12 cellular contexts compared by ENCODE assay signal in genomic region chr12:105748806-105749600, GRCh38.
DNase-seq lines count a peak whose midpoint lies in the region; ATAC-seq, FAIRE-seq and TF ChIP-seq lines count a peak whose summit lies in the region.
"Had no signal": no experiment of that assay in that cellular context is flagged by ENCODE, and none has a peak within 500 bp of the region (broad histone marks: within the 10 kb centered on the region; RNA-seq: fewer than 3 reads in every experiment).

No MANE protein-coding gene starts in this region.

- no peak overlapping the region for H2BK5ac ChIP-seq in mesenchymal stem cell (ENCODE audit: low read depth, low read length, poor library complexity, severe bottlenecking)

- no peaks in the 10 kb centered on the region for H3K36me3 ChIP-seq in mesenchymal stem cell (ENCODE audit: control insufficient read depth in 1 of 2, insufficient read depth in 2 of 2, low read depth in 1 of 2, low read length in 2 of 2)
- H3K36me3 ChIP-seq: WERI-Rb-1 had no signal

- CTCF ChIA-PET in MCF 10A (lab: Yijun Ruan, JAX): interaction anchor here (0.6 kb wide), 1 partner anchor 139 kb away, joined by 3 read pairs; no protein-coding TSS in a partner anchor

- no peaks in the 10 kb centered on the region for H3K27me3 Mint-ChIP-seq in MCF 10A (ENCODE audit: insufficient read depth, unreplicated experiment)
- H3K27me3 Mint-ChIP-seq: B cell had no signal

- no peak overlapping the region for H3K14ac ChIP-seq in mesenchymal stem cell (ENCODE audit: low read length in 2 of 2)

- no peaks in the 10 kb centered on the region for H3K36me3 Mint-ChIP-seq in MCF 10A (ENCODE audit: insufficient read depth, unreplicated experiment)

- no peak overlapping the region for H2BK12ac ChIP-seq in mesenchymal stem cell (ENCODE audit: low read length in 2 of 2)

- peaks cover 3 to 53% of the 10 kb centered on the region in 2 experiments for H3K27me3 ChIP-seq in mesenchymal stem cell (ENCODE audit: control insufficient read depth in 1 of 2, insufficient read depth in 1 of 2, low read length in 2 of 2)

- H4K8ac ChIP-seq in mesenchymal stem cell (ENCODE audit: low read length): no peak overlapping the region

- WGBS in mesenchymal stem cell: 89% methylated on average over 6 of the region's 9 CpGs

- peak; percentile 64 for ATAC-seq in left ventricle myocardium superior

- H2AFZ ChIP-seq in mesenchymal stem cell (ENCODE audit: low read depth, low read length): no peak overlapping the region

- H3K79me1 ChIP-seq in mesenchymal stem cell (replicated peaks; ENCODE audit: low read length, poor library complexity, severe bottlenecking): no peaks in the 10 kb centered on the region

- POLR2A ChIA-PET in MCF 10A (lab: Yijun Ruan, JAX): no interaction called here

- no peak overlapping the region for H3K4me3 ChIP-seq in mesenchymal stem cell (ENCODE audit: insufficient read depth in 1 of 2, low read depth in 1 of 2, low read length in 2 of 2)

- H3K9ac ChIP-seq in mesenchymal stem cell (ENCODE audit: low read length): no peak overlapping the region

- peak overlapping the region; percentile 32 for H3K27ac Mint-ChIP-seq in MCF 10A (ENCODE audit: low read depth, unreplicated experiment)
- H3K27ac Mint-ChIP-seq: B cell, H9 had no signal

- BruUV-seq in MCF 10A (replicated peaks; lab: Mats Ljungman, UMichigan): no TSS peak

- H2BK15ac ChIP-seq in mesenchymal stem cell (ENCODE audit: low read depth, poor library complexity, severe bottlenecking): no peak overlapping the region

- DNase-seq in AG20443 (ENCODE audit: low spot score) (peak; percentile 48), MCF 10A (ENCODE audit: unreplicated experiment) (peak; percentile 71), left ventricle myocardium superior (peak; percentile 38), posterior cingulate gyrus (peak in 9 of 10 donors; percentile 29 to 95 (median 71)), retina (no peak), mesenchymal stem cell (no peak), NCI-H187 (lab: John Stamatoyannopoulos, UW) (no peak), HTR-8/SVneo (ENCODE audit: insufficient read length, low spot score) (no peak)
- DNase-seq: H9, NCI-H2227 treated with DMSO at 0.1 percent for 48 hours, WERI-Rb-1 had no signal

- no peak overlapping the region for H2AK5ac ChIP-seq in mesenchymal stem cell (ENCODE audit: low read length, severe bottlenecking)

- H3K23ac ChIP-seq in mesenchymal stem cell (ENCODE audit: low read length in 2 of 2): no peak overlapping the region

- no peak overlapping the region for H3K18ac ChIP-seq in mesenchymal stem cell (ENCODE audit: low read depth in 1 of 2, low read length in 2 of 2)

- H3K9me3 Mint-ChIP-seq in MCF 10A (ENCODE audit: unreplicated experiment): no peaks in the 10 kb centered on the region
- H3K9me3 Mint-ChIP-seq: H9 had no signal

- no peaks in the 10 kb centered on the region for H3K9me3 ChIP-seq in mesenchymal stem cell (ENCODE audit: control insufficient read depth, low read length)

- TF ChIP-seq CTCF in MCF 10A (IDR thresholded peaks at IDR 0.05; ENCODE audit: unreplicated experiment): no peak

- no peak overlapping the region for H3K4me3 Mint-ChIP-seq in MCF 10A (ENCODE audit: unreplicated experiment)
- H3K4me3 Mint-ChIP-seq: B cell, H9 had no signal

- H3K4me1 Mint-ChIP-seq in MCF 10A (ENCODE audit: insufficient read depth, unreplicated experiment): peaks cover 13% of the 10 kb centered on the region
- H3K4me1 Mint-ChIP-seq: B cell had no signal

- H3K4me2 ChIP-seq in mesenchymal stem cell (ENCODE audit: low read length, poor library complexity, severe bottlenecking): no peak overlapping the region

- FAIRE-seq in HTR-8/SVneo (lab: Jason Lieb, UNC): no peak

- H2BK120ac ChIP-seq in mesenchymal stem cell (ENCODE audit: low read depth, low read length): no peak overlapping the region

- no peak overlapping the region for H4K91ac ChIP-seq in mesenchymal stem cell (ENCODE audit: low read length)

- intact Hi-C loops in MCF 10A (cut with micrococcal nuclease): no loop called here
- intact Hi-C loops in left ventricle myocardium superior (cut with micrococcal nuclease): no loop called here
- intact Hi-C loops in posterior cingulate gyrus (cut with DNase I): no loop called here

- H3K4me1 ChIP-seq in mesenchymal stem cell (ENCODE audit: control insufficient read depth, insufficient read depth, low read depth, low read length): no peaks in the 10 kb centered on the region

- no peak overlapping the region for H3K4ac ChIP-seq in mesenchymal stem cell (ENCODE audit: low read depth in 1 of 2, low read length in 2 of 2)

- no peak overlapping the region for H3K27ac ChIP-seq in mesenchymal stem cell (ENCODE audit: low read length, poor library complexity, severe bottlenecking)
- H3K27ac ChIP-seq: WERI-Rb-1 had no signal

Comparison
In these comparisons a context has a peak if more than half of its experiments do, and no peak if none do; other contexts are left out.
1. DNase-seq: peak in AG20443 (single experiment), MCF 10A (single experiment), left ventricle myocardium superior (single experiment) and posterior cingulate gyrus (9 of 10); none in retina (single experiment), mesenchymal stem cell (single experiment), NCI-H187 (0 of 2) and HTR-8/SVneo (single experiment).